Comparison of ENCODE assay signal across 1 cellular context in genomic region chr11:1628506-1629325, GRCh38.
TF ChIP-seq lines count a peak whose summit lies in the region.

No MANE protein-coding gene starts in this region.

TF ChIP-seq in HepG2, 621 proteins besides CTCF, POLR2A, EP300 and RAD21 (continued from another document and continues in another):
- TF ChIP-seq TRAFD1 (CRISPR knock-in tag; IDR thresholded peaks at IDR 0.05; ENCODE audit: borderline replicate concordance) = 0 out of 2 replicates have a peak, but pooled peaks have one; percentile 28
- no peak for TF ChIP-seq TARDBP (CRISPR knock-in tag; IDR thresholded peaks at IDR 0.05)
- TF ChIP-seq FOSL2 (CRISPR knock-in tag; IDR thresholded peaks at IDR 0.05) = no peak
- no peak for TF ChIP-seq ZNF280D (CRISPR knock-in tag; IDR thresholded peaks at IDR 0.05)
- TF ChIP-seq SRY (CRISPR knock-in tag; IDR thresholded peaks at IDR 0.05) = no peak
- no peak for TF ChIP-seq MTA3 (CRISPR knock-in tag; IDR thresholded peaks at IDR 0.05)
- no peak for TF ChIP-seq ZNF414 (CRISPR knock-in tag; IDR thresholded peaks at IDR 0.05)
- no peak for TF ChIP-seq CCAR2 (optimal IDR thresholded peaks at IDR 0.05; ENCODE audit: low read depth, low read length)
- no peak for TF ChIP-seq ZNF230 (CRISPR knock-in tag; IDR thresholded peaks at IDR 0.05)
- TF ChIP-seq PHF20 (CRISPR knock-in tag; IDR thresholded peaks at IDR 0.05) = no peak
- no peak for TF ChIP-seq ZNF34 (CRISPR knock-in tag; IDR thresholded peaks at IDR 0.05; ENCODE audit: borderline replicate concordance)
- no peak for TF ChIP-seq ZBTB37 (CRISPR knock-in tag; IDR thresholded peaks at IDR 0.05)
- no peak for TF ChIP-seq NR2F2 (IDR thresholded peaks at IDR 0.05; ENCODE audit: borderline replicate concordance, low read depth)
- TF ChIP-seq ISL2 (CRISPR knock-in tag; IDR thresholded peaks at IDR 0.05) = no peak
- TF ChIP-seq NFIB (CRISPR knock-in tag; IDR thresholded peaks at IDR 0.05; ENCODE audit: borderline replicate concordance) = no peak
- no peak for TF ChIP-seq NFYB (CRISPR knock-in tag; IDR thresholded peaks at IDR 0.05)
- no peak for TF ChIP-seq ZNF460 (CRISPR knock-in tag; IDR thresholded peaks at IDR 0.05; ENCODE audit: borderline replicate concordance)
- no peak for TF ChIP-seq GMEB1 (CRISPR knock-in tag; IDR thresholded peaks at IDR 0.05; ENCODE audit: borderline replicate concordance)
- no peak for TF ChIP-seq NBN (conservative IDR thresholded peaks at IDR 0.05)
- TF ChIP-seq NFRKB (IDR thresholded peaks at IDR 0.05) = no peak
- TF ChIP-seq PAWR (CRISPR knock-in tag; IDR thresholded peaks at IDR 0.05; ENCODE audit: borderline replicate concordance) = no peak
- no peak for TF ChIP-seq ZSCAN21 (CRISPR knock-in tag; IDR thresholded peaks at IDR 0.05; ENCODE audit: borderline replicate concordance)
- TF ChIP-seq ZFX (CRISPR knock-in tag; IDR thresholded peaks at IDR 0.05; ENCODE audit: low read depth) = peak; percentile 24; the same call in 1 of the 2 replicates
- TF ChIP-seq ZNF614 (CRISPR knock-in tag; IDR thresholded peaks at IDR 0.05; ENCODE audit: borderline replicate concordance) = no peak
- TF ChIP-seq ZBTB8A (CRISPR knock-in tag; IDR thresholded peaks at IDR 0.05; ENCODE audit: borderline replicate concordance, low read depth) = no peak
- TF ChIP-seq ZNF556 (CRISPR knock-in tag; IDR thresholded peaks at IDR 0.05; ENCODE audit: borderline replicate concordance) = no peak
- peak; percentile 59 for TF ChIP-seq ZNF687 (CRISPR knock-in tag; IDR thresholded peaks at IDR 0.05)
- TF ChIP-seq MTF2 (CRISPR knock-in tag; IDR thresholded peaks at IDR 0.05; ENCODE audit: borderline replicate concordance) = no peak
- TF ChIP-seq IRX3 (CRISPR knock-in tag; IDR thresholded peaks at IDR 0.05; ENCODE audit: borderline replicate concordance, low read depth) = no peak
- TF ChIP-seq ZFAT (CRISPR knock-in tag; conservative IDR thresholded peaks at IDR 0.05) = no peak
- no peak for TF ChIP-seq RFX5 (IDR thresholded peaks at IDR 0.05; ENCODE audit: low read depth, low read length)
- no peak for TF ChIP-seq ZNF569 (CRISPR knock-in tag; IDR thresholded peaks at IDR 0.05; ENCODE audit: borderline replicate concordance)
- TF ChIP-seq ZNF639 (CRISPR knock-in tag; conservative IDR thresholded peaks at IDR 0.05) = no peak
- TF ChIP-seq THAP8 (CRISPR knock-in tag; IDR thresholded peaks at IDR 0.05; ENCODE audit: borderline replicate concordance) = no peak
- TF ChIP-seq NFAT5 (CRISPR knock-in tag; IDR thresholded peaks at IDR 0.05) = no peak
- no peak for TF ChIP-seq KDM6A (CRISPR knock-in tag; IDR thresholded peaks at IDR 0.05; ENCODE audit: low read depth)
- TF ChIP-seq ZKSCAN5 (CRISPR knock-in tag; IDR thresholded peaks at IDR 0.05) = no peak
- 0 out of 2 replicates have a peak, but pooled peaks have one; percentile 75 for TF ChIP-seq EZH2 (conservative IDR thresholded peaks at IDR 0.05; ENCODE audit: low read depth, low read length)
- TF ChIP-seq NR0B2 (CRISPR knock-in tag; IDR thresholded peaks at IDR 0.05) = no peak
- no peak for TF ChIP-seq HMG20B (CRISPR knock-in tag; conservative IDR thresholded peaks at IDR 0.05)
- no peak for TF ChIP-seq AGO1 (IDR thresholded peaks at IDR 0.05; ENCODE audit: low read depth, low read length, poor library complexity, severe bottlenecking)
- no peak for TF ChIP-seq ZNF337 (CRISPR knock-in tag; IDR thresholded peaks at IDR 0.05; ENCODE audit: borderline replicate concordance, low read depth)
